In the genomic region with DNA sequence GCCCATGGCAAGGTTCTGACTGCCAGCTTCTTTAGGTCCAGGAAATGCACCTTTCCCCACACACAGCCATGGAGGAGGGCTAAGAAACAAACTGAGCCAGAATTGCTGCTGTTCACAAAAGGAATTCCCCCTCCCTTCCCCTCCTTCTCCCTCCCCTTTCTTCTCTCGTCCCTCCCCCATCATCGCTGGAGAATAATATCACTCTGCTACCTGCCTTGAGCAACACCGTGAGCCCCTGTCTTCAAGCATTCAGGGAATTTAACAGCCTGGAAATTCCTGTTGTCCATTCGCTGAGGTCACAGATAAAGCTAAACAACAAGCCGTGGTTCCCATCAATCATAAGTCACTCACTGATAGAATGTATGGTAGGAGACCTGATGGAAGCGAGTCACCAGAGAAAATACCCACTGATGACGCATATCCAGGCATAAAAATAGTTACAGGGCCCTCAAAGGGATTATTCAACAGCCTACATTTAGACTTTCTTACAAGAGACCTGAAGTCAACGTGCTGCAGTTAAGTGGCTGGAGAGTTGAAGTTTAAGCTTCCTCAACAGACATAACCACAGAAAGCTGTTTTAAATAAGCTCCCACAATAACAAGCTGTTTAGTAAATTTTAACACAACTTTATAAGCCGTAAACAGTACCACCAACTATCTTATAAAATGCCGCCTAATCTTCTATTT, we compare ENCODE assay signal across 1 cellular context.
TF ChIP-seq lines count a peak whose summit lies in the region.

No MANE protein-coding gene starts in this region.

TF ChIP-seq in HepG2, 621 proteins besides CTCF, POLR2A, EP300 and RAD21 (continued from another document):
- TF ChIP-seq HOXD1 (CRISPR knock-in tag; IDR thresholded peaks at IDR 0.05), result no peak
- TF ChIP-seq, protein P1, sequence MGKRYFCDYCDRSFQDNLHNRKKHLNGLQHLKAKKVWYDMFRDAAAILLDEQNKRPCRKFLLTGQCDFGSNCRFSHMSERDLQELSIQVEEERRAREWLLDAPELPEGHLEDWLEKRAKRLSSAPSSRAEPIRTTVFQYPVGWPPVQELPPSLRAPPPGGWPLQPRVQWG (CRISPR knock-in tag; IDR thresholded peaks at IDR 0.05; ENCODE audit: borderline replicate concordance, low read depth), result no peak
- peak; percentile 29; the same call in 1 of the 2 replicates for TF ChIP-seq SAP130 (CRISPR knock-in tag; IDR thresholded peaks at IDR 0.05; ENCODE audit: low read depth)
- TF ChIP-seq, protein P2, sequence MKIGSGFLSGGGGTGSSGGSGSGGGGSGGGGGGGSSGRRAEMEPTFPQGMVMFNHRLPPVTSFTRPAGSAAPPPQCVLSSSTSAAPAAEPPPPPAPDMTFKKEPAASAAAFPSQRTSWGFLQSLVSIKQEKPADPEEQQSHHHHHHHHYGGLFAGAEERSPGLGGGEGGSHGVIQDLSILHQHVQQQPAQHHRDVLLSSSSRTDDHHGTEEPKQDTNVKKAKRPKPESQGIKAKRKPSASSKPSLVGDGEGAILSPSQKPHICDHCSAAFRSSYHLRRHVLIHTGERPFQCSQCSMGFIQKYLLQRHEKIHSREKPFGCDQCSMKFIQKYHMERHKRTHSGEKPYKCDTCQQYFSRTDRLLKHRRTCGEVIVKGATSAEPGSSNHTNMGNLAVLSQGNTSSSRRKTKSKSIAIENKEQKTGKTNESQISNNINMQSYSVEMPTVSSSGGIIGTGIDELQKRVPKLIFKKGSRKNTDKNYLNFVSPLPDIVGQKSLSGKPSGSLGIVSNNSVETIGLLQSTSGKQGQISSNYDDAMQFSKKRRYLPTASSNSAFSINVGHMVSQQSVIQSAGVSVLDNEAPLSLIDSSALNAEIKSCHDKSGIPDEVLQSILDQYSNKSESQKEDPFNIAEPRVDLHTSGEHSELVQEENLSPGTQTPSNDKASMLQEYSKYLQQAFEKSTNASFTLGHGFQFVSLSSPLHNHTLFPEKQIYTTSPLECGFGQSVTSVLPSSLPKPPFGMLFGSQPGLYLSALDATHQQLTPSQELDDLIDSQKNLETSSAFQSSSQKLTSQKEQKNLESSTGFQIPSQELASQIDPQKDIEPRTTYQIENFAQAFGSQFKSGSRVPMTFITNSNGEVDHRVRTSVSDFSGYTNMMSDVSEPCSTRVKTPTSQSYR (CRISPR knock-in tag; IDR thresholded peaks at IDR 0.05; ENCODE audit: borderline replicate concordance), result peak; percentile 49; the same call in 1 of the 2 replicates
- TF ChIP-seq, protein P3, sequence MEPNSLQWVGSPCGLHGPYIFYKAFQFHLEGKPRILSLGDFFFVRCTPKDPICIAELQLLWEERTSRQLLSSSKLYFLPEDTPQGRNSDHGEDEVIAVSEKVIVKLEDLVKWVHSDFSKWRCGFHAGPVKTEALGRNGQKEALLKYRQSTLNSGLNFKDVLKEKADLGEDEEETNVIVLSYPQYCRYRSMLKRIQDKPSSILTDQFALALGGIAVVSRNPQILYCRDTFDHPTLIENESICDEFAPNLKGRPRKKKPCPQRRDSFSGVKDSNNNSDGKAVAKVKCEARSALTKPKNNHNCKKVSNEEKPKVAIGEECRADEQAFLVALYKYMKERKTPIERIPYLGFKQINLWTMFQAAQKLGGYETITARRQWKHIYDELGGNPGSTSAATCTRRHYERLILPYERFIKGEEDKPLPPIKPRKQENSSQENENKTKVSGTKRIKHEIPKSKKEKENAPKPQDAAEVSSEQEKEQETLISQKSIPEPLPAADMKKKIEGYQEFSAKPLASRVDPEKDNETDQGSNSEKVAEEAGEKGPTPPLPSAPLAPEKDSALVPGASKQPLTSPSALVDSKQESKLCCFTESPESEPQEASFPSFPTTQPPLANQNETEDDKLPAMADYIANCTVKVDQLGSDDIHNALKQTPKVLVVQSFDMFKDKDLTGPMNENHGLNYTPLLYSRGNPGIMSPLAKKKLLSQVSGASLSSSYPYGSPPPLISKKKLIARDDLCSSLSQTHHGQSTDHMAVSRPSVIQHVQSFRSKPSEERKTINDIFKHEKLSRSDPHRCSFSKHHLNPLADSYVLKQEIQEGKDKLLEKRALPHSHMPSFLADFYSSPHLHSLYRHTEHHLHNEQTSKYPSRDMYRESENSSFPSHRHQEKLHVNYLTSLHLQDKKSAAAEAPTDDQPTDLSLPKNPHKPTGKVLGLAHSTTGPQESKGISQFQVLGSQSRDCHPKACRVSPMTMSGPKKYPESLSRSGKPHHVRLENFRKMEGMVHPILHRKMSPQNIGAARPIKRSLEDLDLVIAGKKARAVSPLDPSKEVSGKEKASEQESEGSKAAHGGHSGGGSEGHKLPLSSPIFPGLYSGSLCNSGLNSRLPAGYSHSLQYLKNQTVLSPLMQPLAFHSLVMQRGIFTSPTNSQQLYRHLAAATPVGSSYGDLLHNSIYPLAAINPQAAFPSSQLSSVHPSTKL (CRISPR knock-in tag; IDR thresholded peaks at IDR 0.05), result 0 out of 2 replicates have a peak, but pooled peaks have one; percentile 27
- no peak; the same call in 1 of the 2 replicates for TF ChIP-seq SOX5 (CRISPR knock-in tag; IDR thresholded peaks at IDR 0.05; ENCODE audit: borderline replicate concordance)
- TF ChIP-seq CREM (IDR thresholded peaks at IDR 0.05), result 0 out of 2 replicates have a peak, but pooled peaks have one; percentile 16
- no peak for TF ChIP-seq CREM (CRISPR knock-in tag; IDR thresholded peaks at IDR 0.05)
- TF ChIP-seq KAT8 (CRISPR knock-in tag; IDR thresholded peaks at IDR 0.05), result no peak
- TF ChIP-seq FOSL1 (CRISPR knock-in tag; IDR thresholded peaks at IDR 0.05; ENCODE audit: borderline replicate concordance), result no peak
- TF ChIP-seq SOX13 (IDR thresholded peaks at IDR 0.05), result no peak
- TF ChIP-seq SOX13 (CRISPR knock-in tag; conservative IDR thresholded peaks at IDR 0.05 in 1 of 2, IDR thresholded peaks at IDR 0.05 in 1 of 2), result peak in 1 of 2 experiments; percentile 14; a peak in 1 of 4 replicates
- TF ChIP-seq, protein P4, sequence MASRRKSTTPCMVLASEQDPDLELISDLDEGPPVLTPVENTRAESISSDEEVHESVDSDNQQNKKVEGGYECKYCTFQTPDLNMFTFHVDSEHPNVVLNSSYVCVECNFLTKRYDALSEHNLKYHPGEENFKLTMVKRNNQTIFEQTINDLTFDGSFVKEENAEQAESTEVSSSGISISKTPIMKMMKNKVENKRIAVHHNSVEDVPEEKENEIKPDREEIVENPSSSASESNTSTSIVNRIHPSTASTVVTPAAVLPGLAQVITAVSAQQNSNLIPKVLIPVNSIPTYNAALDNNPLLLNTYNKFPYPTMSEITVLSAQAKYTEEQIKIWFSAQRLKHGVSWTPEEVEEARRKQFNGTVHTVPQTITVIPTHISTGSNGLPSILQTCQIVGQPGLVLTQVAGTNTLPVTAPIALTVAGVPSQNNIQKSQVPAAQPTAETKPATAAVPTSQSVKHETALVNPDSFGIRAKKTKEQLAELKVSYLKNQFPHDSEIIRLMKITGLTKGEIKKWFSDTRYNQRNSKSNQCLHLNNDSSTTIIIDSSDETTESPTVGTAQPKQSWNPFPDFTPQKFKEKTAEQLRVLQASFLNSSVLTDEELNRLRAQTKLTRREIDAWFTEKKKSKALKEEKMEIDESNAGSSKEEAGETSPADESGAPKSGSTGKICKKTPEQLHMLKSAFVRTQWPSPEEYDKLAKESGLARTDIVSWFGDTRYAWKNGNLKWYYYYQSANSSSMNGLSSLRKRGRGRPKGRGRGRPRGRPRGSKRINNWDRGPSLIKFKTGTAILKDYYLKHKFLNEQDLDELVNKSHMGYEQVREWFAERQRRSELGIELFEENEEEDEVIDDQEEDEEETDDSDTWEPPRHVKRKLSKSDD (CRISPR knock-in tag; IDR thresholded peaks at IDR 0.05; ENCODE audit: low read depth), result no peak
- peak; percentile 60 for TF ChIP-seq CREB1 (IDR thresholded peaks at IDR 0.05)
- TF ChIP-seq CREB1 (CRISPR knock-in tag; IDR thresholded peaks at IDR 0.05), result no peak
- TF ChIP-seq TBL1XR1 (IDR thresholded peaks at IDR 0.05; ENCODE audit: borderline replicate concordance, low read length, partially characterized antibody), result no peak
